In the genomic region with DNA sequence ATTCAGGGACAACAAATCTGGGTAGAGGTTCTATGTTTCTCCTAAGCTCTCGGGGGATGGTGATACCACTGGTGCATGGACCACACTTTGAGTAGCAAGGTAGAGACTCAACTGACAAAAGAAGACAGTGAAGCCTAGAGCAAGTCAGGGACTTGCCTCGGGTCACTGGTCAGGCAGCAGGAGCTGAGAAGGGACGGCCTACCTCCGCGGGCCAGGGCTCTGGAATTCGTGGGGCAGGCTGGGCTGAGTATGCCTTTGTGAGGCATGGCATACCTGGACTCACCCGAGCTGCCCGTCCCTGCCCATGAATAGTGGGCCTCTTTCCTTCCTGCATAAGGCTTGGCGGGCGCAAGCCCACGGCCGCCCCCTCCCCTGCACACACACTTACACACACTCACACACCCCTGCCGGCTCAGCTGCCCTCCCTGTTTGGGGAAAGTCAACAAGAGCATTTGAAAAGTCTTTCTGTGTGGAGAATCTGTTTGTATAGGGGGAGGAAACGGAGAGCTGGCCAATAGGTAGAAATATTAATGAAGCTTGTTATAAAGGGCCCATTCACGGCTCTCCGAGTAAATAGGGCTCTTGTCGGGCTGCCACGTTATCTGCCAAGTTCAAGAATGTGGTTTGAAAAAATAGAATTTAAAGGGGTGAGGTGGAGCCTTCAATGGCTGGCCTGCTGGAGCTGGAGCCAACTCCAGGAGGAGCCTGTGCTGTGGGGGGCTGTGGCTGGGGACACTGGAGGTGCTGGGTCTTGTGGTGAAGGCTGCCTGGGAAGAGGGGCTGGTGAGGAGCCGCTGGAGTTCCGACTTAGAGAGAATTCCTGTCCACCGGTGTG, we compare ENCODE assay signal across 1 cellular context.
TF ChIP-seq lines count a peak whose summit lies in the region.

No MANE protein-coding gene starts in this region.

TF ChIP-seq in HepG2, 621 proteins besides CTCF, POLR2A, EP300 and RAD21 (continued from another document and continues in another):
- TF ChIP-seq, protein P1, sequence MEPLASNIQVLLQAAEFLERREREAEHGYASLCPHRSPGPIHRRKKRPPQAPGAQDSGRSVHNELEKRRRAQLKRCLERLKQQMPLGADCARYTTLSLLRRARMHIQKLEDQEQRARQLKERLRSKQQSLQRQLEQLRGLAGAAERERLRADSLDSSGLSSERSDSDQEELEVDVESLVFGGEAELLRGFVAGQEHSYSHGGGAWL (CRISPR knock-in tag; IDR thresholded peaks at IDR 0.05) = 0 out of 2 replicates have a peak, but pooled peaks have one; percentile 46
- TF ChIP-seq BHLHE40 (IDR thresholded peaks at IDR 0.05; ENCODE audit: low read length) (peak; percentile 22; the same call in 1 of the 2 replicates), SAP130 (CRISPR knock-in tag; IDR thresholded peaks at IDR 0.05; ENCODE audit: low read depth) (peak; percentile 87), ZSCAN25 (CRISPR knock-in tag; IDR thresholded peaks at IDR 0.05) (peak; percentile 100), MEIS1 (CRISPR knock-in tag; IDR thresholded peaks at IDR 0.05; ENCODE audit: borderline replicate concordance) (no peak), RCOR2 (CRISPR knock-in tag; IDR thresholded peaks at IDR 0.05) (peak; percentile 33; the same call in 1 of the 2 replicates), SOX6 (IDR thresholded peaks at IDR 0.05) (no peak), SOX6 (CRISPR knock-in tag; IDR thresholded peaks at IDR 0.05) (peak; percentile 91), SMAD3 (CRISPR knock-in tag; IDR thresholded peaks at IDR 0.05) (peak; percentile 5; the same call in 1 of the 2 replicates), CC2D1A (CRISPR knock-in tag; IDR thresholded peaks at IDR 0.05) (no peak), ZNF136 (CRISPR knock-in tag; IDR thresholded peaks at IDR 0.05; ENCODE audit: low read depth) (0 out of 2 replicates have a peak, but pooled peaks have one; percentile 15), MXD4 (CRISPR knock-in tag; IDR thresholded peaks at IDR 0.05) (peak; percentile 57; the same call in 1 of the 2 replicates), ETV6 (CRISPR knock-in tag; conservative IDR thresholded peaks at IDR 0.05) (peak; percentile 70), ZNF343 (CRISPR knock-in tag; IDR thresholded peaks at IDR 0.05) (no peak), KDM3A (CRISPR knock-in tag; IDR thresholded peaks at IDR 0.05; ENCODE audit: low read depth) (0 out of 2 replicates have a peak, but pooled peaks have one; percentile 44), ZNF121 (CRISPR knock-in tag; IDR thresholded peaks at IDR 0.05) (no peak), NONO (IDR thresholded peaks at IDR 0.05) (no peak), NONO (CRISPR knock-in tag; conservative IDR thresholded peaks at IDR 0.05) (peak; percentile 84), PITX1 (CRISPR knock-in tag; IDR thresholded peaks at IDR 0.05) (peak; percentile 91), PAX8 (CRISPR knock-in tag; IDR thresholded peaks at IDR 0.05; ENCODE audit: borderline replicate concordance) (no peak), GABPB1 (CRISPR knock-in tag; IDR thresholded peaks at IDR 0.05) (peak; percentile 69), CHD4 (IDR thresholded peaks at IDR 0.05; ENCODE audit: borderline replicate concordance, low read length) (peak; percentile 67), ZBTB7B (CRISPR knock-in tag; IDR thresholded peaks at IDR 0.05) (peak; percentile 98), FOXP1 (IDR thresholded peaks at IDR 0.05) (0 out of 2 replicates have a peak, but pooled peaks have one; percentile 50), FOXP1 (CRISPR knock-in tag; IDR thresholded peaks at IDR 0.05) (peak; percentile 82), ISL2 (CRISPR knock-in tag; IDR thresholded peaks at IDR 0.05) (peak; percentile 87)
- TF ChIP-seq, protein P2, sequence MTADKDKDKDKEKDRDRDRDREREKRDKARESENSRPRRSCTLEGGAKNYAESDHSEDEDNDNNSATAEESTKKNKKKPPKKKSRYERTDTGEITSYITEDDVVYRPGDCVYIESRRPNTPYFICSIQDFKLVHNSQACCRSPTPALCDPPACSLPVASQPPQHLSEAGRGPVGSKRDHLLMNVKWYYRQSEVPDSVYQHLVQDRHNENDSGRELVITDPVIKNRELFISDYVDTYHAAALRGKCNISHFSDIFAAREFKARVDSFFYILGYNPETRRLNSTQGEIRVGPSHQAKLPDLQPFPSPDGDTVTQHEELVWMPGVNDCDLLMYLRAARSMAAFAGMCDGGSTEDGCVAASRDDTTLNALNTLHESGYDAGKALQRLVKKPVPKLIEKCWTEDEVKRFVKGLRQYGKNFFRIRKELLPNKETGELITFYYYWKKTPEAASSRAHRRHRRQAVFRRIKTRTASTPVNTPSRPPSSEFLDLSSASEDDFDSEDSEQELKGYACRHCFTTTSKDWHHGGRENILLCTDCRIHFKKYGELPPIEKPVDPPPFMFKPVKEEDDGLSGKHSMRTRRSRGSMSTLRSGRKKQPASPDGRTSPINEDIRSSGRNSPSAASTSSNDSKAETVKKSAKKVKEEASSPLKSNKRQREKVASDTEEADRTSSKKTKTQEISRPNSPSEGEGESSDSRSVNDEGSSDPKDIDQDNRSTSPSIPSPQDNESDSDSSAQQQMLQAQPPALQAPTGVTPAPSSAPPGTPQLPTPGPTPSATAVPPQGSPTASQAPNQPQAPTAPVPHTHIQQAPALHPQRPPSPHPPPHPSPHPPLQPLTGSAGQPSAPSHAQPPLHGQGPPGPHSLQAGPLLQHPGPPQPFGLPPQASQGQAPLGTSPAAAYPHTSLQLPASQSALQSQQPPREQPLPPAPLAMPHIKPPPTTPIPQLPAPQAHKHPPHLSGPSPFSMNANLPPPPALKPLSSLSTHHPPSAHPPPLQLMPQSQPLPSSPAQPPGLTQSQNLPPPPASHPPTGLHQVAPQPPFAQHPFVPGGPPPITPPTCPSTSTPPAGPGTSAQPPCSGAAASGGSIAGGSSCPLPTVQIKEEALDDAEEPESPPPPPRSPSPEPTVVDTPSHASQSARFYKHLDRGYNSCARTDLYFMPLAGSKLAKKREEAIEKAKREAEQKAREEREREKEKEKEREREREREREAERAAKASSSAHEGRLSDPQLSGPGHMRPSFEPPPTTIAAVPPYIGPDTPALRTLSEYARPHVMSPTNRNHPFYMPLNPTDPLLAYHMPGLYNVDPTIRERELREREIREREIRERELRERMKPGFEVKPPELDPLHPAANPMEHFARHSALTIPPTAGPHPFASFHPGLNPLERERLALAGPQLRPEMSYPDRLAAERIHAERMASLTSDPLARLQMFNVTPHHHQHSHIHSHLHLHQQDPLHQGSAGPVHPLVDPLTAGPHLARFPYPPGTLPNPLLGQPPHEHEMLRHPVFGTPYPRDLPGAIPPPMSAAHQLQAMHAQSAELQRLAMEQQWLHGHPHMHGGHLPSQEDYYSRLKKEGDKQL (CRISPR knock-in tag; IDR thresholded peaks at IDR 0.05; ENCODE audit: low read depth) = peak; percentile 89
- TF ChIP-seq, protein P3, sequence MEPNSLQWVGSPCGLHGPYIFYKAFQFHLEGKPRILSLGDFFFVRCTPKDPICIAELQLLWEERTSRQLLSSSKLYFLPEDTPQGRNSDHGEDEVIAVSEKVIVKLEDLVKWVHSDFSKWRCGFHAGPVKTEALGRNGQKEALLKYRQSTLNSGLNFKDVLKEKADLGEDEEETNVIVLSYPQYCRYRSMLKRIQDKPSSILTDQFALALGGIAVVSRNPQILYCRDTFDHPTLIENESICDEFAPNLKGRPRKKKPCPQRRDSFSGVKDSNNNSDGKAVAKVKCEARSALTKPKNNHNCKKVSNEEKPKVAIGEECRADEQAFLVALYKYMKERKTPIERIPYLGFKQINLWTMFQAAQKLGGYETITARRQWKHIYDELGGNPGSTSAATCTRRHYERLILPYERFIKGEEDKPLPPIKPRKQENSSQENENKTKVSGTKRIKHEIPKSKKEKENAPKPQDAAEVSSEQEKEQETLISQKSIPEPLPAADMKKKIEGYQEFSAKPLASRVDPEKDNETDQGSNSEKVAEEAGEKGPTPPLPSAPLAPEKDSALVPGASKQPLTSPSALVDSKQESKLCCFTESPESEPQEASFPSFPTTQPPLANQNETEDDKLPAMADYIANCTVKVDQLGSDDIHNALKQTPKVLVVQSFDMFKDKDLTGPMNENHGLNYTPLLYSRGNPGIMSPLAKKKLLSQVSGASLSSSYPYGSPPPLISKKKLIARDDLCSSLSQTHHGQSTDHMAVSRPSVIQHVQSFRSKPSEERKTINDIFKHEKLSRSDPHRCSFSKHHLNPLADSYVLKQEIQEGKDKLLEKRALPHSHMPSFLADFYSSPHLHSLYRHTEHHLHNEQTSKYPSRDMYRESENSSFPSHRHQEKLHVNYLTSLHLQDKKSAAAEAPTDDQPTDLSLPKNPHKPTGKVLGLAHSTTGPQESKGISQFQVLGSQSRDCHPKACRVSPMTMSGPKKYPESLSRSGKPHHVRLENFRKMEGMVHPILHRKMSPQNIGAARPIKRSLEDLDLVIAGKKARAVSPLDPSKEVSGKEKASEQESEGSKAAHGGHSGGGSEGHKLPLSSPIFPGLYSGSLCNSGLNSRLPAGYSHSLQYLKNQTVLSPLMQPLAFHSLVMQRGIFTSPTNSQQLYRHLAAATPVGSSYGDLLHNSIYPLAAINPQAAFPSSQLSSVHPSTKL (CRISPR knock-in tag; IDR thresholded peaks at IDR 0.05) = peak; percentile 96
- TF ChIP-seq, protein P4, sequence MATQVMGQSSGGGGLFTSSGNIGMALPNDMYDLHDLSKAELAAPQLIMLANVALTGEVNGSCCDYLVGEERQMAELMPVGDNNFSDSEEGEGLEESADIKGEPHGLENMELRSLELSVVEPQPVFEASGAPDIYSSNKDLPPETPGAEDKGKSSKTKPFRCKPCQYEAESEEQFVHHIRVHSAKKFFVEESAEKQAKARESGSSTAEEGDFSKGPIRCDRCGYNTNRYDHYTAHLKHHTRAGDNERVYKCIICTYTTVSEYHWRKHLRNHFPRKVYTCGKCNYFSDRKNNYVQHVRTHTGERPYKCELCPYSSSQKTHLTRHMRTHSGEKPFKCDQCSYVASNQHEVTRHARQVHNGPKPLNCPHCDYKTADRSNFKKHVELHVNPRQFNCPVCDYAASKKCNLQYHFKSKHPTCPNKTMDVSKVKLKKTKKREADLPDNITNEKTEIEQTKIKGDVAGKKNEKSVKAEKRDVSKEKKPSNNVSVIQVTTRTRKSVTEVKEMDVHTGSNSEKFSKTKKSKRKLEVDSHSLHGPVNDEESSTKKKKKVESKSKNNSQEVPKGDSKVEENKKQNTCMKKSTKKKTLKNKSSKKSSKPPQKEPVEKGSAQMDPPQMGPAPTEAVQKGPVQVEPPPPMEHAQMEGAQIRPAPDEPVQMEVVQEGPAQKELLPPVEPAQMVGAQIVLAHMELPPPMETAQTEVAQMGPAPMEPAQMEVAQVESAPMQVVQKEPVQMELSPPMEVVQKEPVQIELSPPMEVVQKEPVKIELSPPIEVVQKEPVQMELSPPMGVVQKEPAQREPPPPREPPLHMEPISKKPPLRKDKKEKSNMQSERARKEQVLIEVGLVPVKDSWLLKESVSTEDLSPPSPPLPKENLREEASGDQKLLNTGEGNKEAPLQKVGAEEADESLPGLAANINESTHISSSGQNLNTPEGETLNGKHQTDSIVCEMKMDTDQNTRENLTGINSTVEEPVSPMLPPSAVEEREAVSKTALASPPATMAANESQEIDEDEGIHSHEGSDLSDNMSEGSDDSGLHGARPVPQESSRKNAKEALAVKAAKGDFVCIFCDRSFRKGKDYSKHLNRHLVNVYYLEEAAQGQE (IDR thresholded peaks at IDR 0.05; ENCODE audit: borderline replicate concordance in 1 of 2, low read depth in 1 of 2, low read length in 2 of 2) = peak in 1 of 2 experiments; percentile 60; a peak in 2 of 4 replicates
- TF ChIP-seq, protein P5, sequence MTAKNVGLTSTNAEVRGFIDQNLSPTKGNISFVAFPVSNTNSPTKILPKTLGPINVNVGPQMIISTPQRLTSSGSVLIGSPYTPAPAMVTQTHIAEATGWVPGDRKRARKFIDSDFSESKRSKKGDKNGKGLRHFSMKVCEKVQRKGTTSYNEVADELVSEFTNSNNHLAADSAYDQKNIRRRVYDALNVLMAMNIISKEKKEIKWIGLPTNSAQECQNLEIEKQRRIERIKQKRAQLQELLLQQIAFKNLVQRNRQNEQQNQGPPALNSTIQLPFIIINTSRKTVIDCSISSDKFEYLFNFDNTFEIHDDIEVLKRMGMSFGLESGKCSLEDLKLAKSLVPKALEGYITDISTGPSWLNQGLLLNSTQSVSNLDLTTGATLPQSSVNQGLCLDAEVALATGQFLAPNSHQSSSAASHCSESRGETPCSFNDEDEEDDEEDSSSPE (CRISPR knock-in tag; IDR thresholded peaks at IDR 0.05) = peak; percentile 61
- TF ChIP-seq, protein P6, sequence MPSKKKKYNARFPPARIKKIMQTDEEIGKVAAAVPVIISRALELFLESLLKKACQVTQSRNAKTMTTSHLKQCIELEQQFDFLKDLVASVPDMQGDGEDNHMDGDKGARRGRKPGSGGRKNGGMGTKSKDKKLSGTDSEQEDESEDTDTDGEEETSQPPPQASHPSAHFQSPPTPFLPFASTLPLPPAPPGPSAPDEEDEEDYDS (CRISPR knock-in tag; IDR thresholded peaks at IDR 0.05) = peak; percentile 75
- TF ChIP-seq, protein P7, sequence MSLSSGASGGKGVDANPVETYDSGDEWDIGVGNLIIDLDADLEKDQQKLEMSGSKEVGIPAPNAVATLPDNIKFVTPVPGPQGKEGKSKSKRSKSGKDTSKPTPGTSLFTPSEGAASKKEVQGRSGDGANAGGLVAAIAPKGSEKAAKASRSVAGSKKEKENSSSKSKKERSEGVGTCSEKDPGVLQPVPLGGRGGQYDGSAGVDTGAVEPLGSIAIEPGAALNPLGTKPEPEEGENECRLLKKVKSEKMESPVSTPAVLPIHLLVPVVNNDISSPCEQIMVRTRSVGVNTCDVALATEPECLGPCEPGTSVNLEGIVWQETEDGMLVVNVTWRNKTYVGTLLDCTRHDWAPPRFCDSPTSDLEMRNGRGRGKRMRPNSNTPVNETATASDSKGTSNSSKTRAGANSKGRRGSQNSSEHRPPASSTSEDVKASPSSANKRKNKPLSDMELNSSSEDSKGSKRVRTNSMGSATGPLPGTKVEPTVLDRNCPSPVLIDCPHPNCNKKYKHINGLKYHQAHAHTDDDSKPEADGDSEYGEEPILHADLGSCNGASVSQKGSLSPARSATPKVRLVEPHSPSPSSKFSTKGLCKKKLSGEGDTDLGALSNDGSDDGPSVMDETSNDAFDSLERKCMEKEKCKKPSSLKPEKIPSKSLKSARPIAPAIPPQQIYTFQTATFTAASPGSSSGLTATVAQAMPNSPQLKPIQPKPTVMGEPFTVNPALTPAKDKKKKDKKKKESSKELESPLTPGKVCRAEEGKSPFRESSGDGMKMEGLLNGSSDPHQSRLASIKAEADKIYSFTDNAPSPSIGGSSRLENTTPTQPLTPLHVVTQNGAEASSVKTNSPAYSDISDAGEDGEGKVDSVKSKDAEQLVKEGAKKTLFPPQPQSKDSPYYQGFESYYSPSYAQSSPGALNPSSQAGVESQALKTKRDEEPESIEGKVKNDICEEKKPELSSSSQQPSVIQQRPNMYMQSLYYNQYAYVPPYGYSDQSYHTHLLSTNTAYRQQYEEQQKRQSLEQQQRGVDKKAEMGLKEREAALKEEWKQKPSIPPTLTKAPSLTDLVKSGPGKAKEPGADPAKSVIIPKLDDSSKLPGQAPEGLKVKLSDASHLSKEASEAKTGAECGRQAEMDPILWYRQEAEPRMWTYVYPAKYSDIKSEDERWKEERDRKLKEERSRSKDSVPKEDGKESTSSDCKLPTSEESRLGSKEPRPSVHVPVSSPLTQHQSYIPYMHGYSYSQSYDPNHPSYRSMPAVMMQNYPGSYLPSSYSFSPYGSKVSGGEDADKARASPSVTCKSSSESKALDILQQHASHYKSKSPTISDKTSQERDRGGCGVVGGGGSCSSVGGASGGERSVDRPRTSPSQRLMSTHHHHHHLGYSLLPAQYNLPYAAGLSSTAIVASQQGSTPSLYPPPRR (CRISPR knock-in tag; IDR thresholded peaks at IDR 0.05; ENCODE audit: borderline replicate concordance) = peak; percentile 95
